Comparison of ENCODE assay signal across 8 cellular contexts in genomic region chr11:83061883-83062282, GRCh38. TPM values are rescaled to one million over a fixed set of nuclear protein-coding genes. Genes with fewer than 3 reads are reported as not detected.
DNase-seq lines count a peak whose midpoint lies in the region; ATAC-seq and TF ChIP-seq lines count a peak whose summit lies in the region.

No MANE protein-coding gene starts in this region.

- peak overlapping the region; percentile 97 to 98 (median 98) for H3K27ac Mint-ChIP-seq in IgD-negative memory B cell
- H3K27ac Mint-ChIP-seq in naive thymus-derived CD4-positive, alpha-beta T cell = peak overlapping the region; percentile 1 to 99 (median 93)
- H3K27ac Mint-ChIP-seq in nephron progenitor cell = no peak overlapping the region

- H3K9me3 Mint-ChIP-seq in IgD-negative memory B cell (peaks cover 0 to 4% (median 0%) of the 10 kb centered on the region in 3 donors), nephron progenitor cell (peaks cover 8% of the 10 kb centered on the region)
- peaks cover 0 to 8% (median 0%) of the 10 kb centered on the region in 11 donors for H3K9me3 Mint-ChIP-seq in naive thymus-derived CD4-positive, alpha-beta T cell

- no peak for DNase-seq in activated CD4-positive, CD25-positive, alpha-beta regulatory T cell (lab: John Stamatoyannopoulos, UW)
- DNase-seq in naive thymus-derived CD4-positive, alpha-beta T cell = no peak
- no peak for DNase-seq in NCI-H2227 (lab: John Stamatoyannopoulos, UW; ENCODE audit: unreplicated experiment)
- no peak for DNase-seq in nephron progenitor cell
- no peak for DNase-seq in NCI-H2196 (lab: John Stamatoyannopoulos, UW; ENCODE audit: unreplicated experiment)

- H3K27ac ChIP-seq in naive thymus-derived CD4-positive, alpha-beta T cell (ENCODE audit: low read depth, low read length) = no peak overlapping the region

- POLR2A ChIA-PET in naive thymus-derived CD4-positive, alpha-beta T cell (lab: Charles Lee) = interaction anchor here (0.7 to 3.4 kb wide), 7 partner anchors 10 to 161 kb away, joined by 3 to 22 read pairs (median 4); partner anchors contain the start of genes DDIAS, PCF11, PRCP and RAB30

- peak overlapping the region; percentile 72 to 95 (median 86) for H3K4me3 Mint-ChIP-seq in IgD-negative memory B cell
- H3K4me3 Mint-ChIP-seq in naive thymus-derived CD4-positive, alpha-beta T cell = peak overlapping the region in 9 of 10 donors; percentile 22 to 91 (median 54)
- no peak overlapping the region for H3K4me3 Mint-ChIP-seq in nephron progenitor cell

- H3K27me3 Mint-ChIP-seq in IgD-negative memory B cell = no peaks in the 10 kb centered on the region
- H3K27me3 Mint-ChIP-seq in naive thymus-derived CD4-positive, alpha-beta T cell = no peaks in the 10 kb centered on the region
- H3K27me3 Mint-ChIP-seq in nephron progenitor cell (ENCODE audit: low read depth, poor library complexity) = peaks cover 2% of the 10 kb centered on the region

- H3K27me3 ChIP-seq in naive thymus-derived CD4-positive, alpha-beta T cell (ENCODE audit: control insufficient read depth in 2 of 2, insufficient read depth in 2 of 2, low read length in 2 of 2) = no peaks in the 10 kb centered on the region

- no peak for TF ChIP-seq CTCF in nephron progenitor cell (IDR thresholded peaks at IDR 0.05)

- no peak overlapping the region for H3K4me3 ChIP-seq in naive thymus-derived CD4-positive, alpha-beta T cell (ENCODE audit: low read length)

- ATAC-seq in activated CD4-positive, CD25-positive, alpha-beta regulatory T cell treated with anti-CD3 and anti-CD28 coated beads, Interleukin-2, amount 50 U/mL, for 24 hours = peak; percentile 58 to 70
- peak; percentile 63 for ATAC-seq in GM21825 (IDR thresholded peaks at IDR 0.05; ENCODE audit: unreplicated experiment)
- ATAC-seq in naive thymus-derived CD4-positive, alpha-beta T cell = peak; percentile 39

- CTCF ChIA-PET in naive thymus-derived CD4-positive, alpha-beta T cell (lab: Charles Lee) = interaction anchor here (0.7 to 1.5 kb wide), 4 partner anchors 82 to 194 kb away, joined by 3 to 4 read pairs (median 3); partner anchors contain the start of gene DDIAS

- no peaks in the 10 kb centered on the region for H3K9me3 ChIP-seq in naive thymus-derived CD4-positive, alpha-beta T cell (ENCODE audit: control insufficient read depth in 2 of 3, low read length in 3 of 3)

- peaks cover 37 to 68% (median 66%) of the 10 kb centered on the region in 3 donors for H3K4me1 Mint-ChIP-seq in IgD-negative memory B cell
- peaks cover 18 to 59% (median 55%) of the 10 kb centered on the region in 7 donors for H3K4me1 Mint-ChIP-seq in naive thymus-derived CD4-positive, alpha-beta T cell
- peaks cover 9% of the 10 kb centered on the region for H3K4me1 Mint-ChIP-seq in nephron progenitor cell

- H3K36me3 Mint-ChIP-seq in IgD-negative memory B cell (peaks cover 17% of the 10 kb centered on the region), nephron progenitor cell (ENCODE audit: low read depth) (peaks cover 17% of the 10 kb centered on the region)
- H3K36me3 Mint-ChIP-seq in naive thymus-derived CD4-positive, alpha-beta T cell = peaks cover 0 to 36% (median 16%) of the 10 kb centered on the region in 5 donors

- peaks cover 0 to 25% of the 10 kb centered on the region in 2 donors for H3K4me1 ChIP-seq in naive thymus-derived CD4-positive, alpha-beta T cell (ENCODE audit: control insufficient read depth in 2 of 2, insufficient read depth in 2 of 2, low read length in 2 of 2)

- intact Hi-C loops in naive thymus-derived CD4-positive, alpha-beta T cell (cut with micrococcal nuclease) = loop anchor here (2.0 to 10.0 kb wide), 5 partner anchors 47 to 161 kb away; partner anchors contain the start of genes DDIAS (in 1 of the 2), PCF11 (in 1 of the 2) and PRCP (in 1 of the 2)

- no peaks in the 10 kb centered on the region for H3K36me3 ChIP-seq in naive thymus-derived CD4-positive, alpha-beta T cell (ENCODE audit: control insufficient read depth in 2 of 3, insufficient read depth in 3 of 3, low read length in 3 of 3)

RNA-seq across cellular contexts. Expression of gene RAB30, which starts 9.8 kb away (rescaled TPM):
- 39.4 TPM for polyA plus RNA-seq in IgD-negative memory B cell
- 10 to 100 TPM in 4 of 5 experiments, 1 to 10 TPM in 1; 7.4 to 50.2 (median 24.7) TPM for total RNA-seq in naive thymus-derived CD4-positive, alpha-beta T cell
- polyA plus RNA-seq in naive thymus-derived CD4-positive, alpha-beta T cell = 10 to 100 TPM; 14.1 to 22.9 TPM
